ENCODE assay signal across 13 cellular contexts in the genomic region with DNA sequence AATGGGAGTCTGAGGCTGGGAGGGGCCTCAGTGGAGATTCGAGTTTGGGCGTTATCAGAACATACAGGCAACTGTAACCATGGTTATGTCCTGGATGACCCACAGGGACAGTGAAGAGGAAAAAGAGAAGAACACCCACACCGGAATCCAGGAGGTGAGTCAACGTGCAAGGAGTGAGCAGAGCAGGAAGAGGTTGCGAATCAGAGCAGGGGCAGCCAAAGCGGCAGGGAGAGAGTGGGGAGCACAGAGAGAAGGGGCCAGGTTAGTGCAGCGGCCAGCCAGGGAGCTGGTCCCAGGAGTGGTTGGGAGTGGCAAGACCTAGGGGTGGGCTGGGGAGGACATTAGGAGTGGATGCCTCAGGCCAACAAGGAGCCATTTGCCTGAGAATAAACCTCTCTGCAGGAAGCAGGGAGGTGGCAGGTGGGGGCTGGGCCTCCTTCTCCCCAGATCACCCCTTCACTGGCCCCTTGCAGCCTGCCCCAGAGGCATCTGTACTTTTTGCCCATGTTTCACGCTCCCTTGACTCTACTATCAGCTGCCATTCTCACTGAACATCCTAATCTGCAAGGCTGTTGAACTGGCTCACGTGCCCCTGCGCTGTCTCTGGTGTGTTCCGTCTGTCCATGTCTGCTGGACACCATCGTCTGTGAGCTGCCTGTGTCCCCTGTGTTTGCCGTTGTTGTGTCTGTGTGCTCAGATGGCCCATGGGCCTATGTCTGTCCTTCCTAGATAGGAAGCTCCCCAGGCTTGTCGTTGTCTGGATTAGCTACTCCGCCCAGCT. TPM values are rescaled to one million over a fixed set of nuclear protein-coding genes. Genes with fewer than 3 reads are reported as not detected.
A peak's percentile ranks its signal among the peaks of the same experiment; 100 is the strongest.
DNase-seq lines count a peak whose midpoint lies in the region; ATAC-seq, FAIRE-seq and TF ChIP-seq lines count a peak whose summit lies in the region.
"Had no signal": no experiment of that assay in that cellular context is flagged by ENCODE, and none has a peak within 500 bp of the region (broad histone marks: within the 10 kb centered on the region; RNA-seq: fewer than 3 reads in every experiment).

No MANE protein-coding gene starts in this region.

- no peak for TF ChIP-seq POLR2A in H54 (IDR thresholded peaks at IDR 0.05; ENCODE audit: low read depth, low read length)

- no peak overlapping the region for H3K4me3 ChIP-seq in epithelial cell of esophagus (ENCODE audit: low read length)
- H3K4me3 ChIP-seq: gastroesophageal sphincter, thoracic aorta had no signal

- FAIRE-seq in H54 (lab: Jason Lieb, UNC): no peak

- no peaks in the 10 kb centered on the region for H3K9me3 Mint-ChIP-seq in activated CD8-positive, alpha-beta T cell treated with anti-CD3 and anti-CD28 coated beads for 36 hours
- H3K9me3 Mint-ChIP-seq: activated naive CD4-positive, alpha-beta T cell treated with anti-CD3 and anti-CD28 coated beads, Interleukin-2, amount 50 U/mL, for 24 hours had no signal

- intact Hi-C loops in activated CD8-positive, alpha-beta T cell treated with anti-CD3 and anti-CD28 coated beads for 36 hours (cut with micrococcal nuclease): no loop called here

- TF ChIP-seq CTCF in epithelial cell of esophagus (IDR thresholded peaks at IDR 0.05; ENCODE audit: insufficient read depth, low read depth, low read length, missing control alignments): peak; percentile 7
- no peak for TF ChIP-seq CTCF in activated CD8-positive, alpha-beta T cell treated with anti-CD3 and anti-CD28 coated beads for 36 hours (IDR thresholded peaks at IDR 0.05)

- ATAC-seq in activated CD8-positive, alpha-beta T cell treated with anti-CD3 and anti-CD28 coated beads for 36 hours: no peak
- ATAC-seq in GM21381 (IDR thresholded peaks at IDR 0.05; ENCODE audit: unreplicated experiment): no peak
- ATAC-seq: gastroesophageal sphincter had no signal

- peaks cover 2% of the 10 kb centered on the region for H3K27me3 Mint-ChIP-seq in activated CD8-positive, alpha-beta T cell treated with anti-CD3 and anti-CD28 coated beads for 36 hours
- H3K27me3 Mint-ChIP-seq: activated naive CD4-positive, alpha-beta T cell treated with anti-CD3 and anti-CD28 coated beads, Interleukin-2, amount 50 U/mL, for 24 hours had no signal

- no peaks in the 10 kb centered on the region for H3K36me3 Mint-ChIP-seq in activated CD8-positive, alpha-beta T cell treated with anti-CD3 and anti-CD28 coated beads for 36 hours (ENCODE audit: low read depth)
- H3K36me3 Mint-ChIP-seq: activated naive CD4-positive, alpha-beta T cell treated with anti-CD3 and anti-CD28 coated beads, Interleukin-2, amount 50 U/mL, for 24 hours had no signal

- no peak overlapping the region for H3K27ac Mint-ChIP-seq in activated CD8-positive, alpha-beta T cell treated with anti-CD3 and anti-CD28 coated beads for 36 hours
- H3K27ac Mint-ChIP-seq: activated naive CD4-positive, alpha-beta T cell treated with anti-CD3 and anti-CD28 coated beads, Interleukin-2, amount 50 U/mL, for 24 hours had no signal

- H3K4me3 Mint-ChIP-seq in activated CD8-positive, alpha-beta T cell treated with anti-CD3 and anti-CD28 coated beads for 36 hours: no peak overlapping the region
- H3K4me3 Mint-ChIP-seq: activated naive CD4-positive, alpha-beta T cell treated with anti-CD3 and anti-CD28 coated beads, Interleukin-2, amount 50 U/mL, for 24 hours had no signal

- POLR2A ChIA-PET in activated CD8-positive, alpha-beta T cell treated with anti-CD3 and anti-CD28 coated beads for 36 hours (lab: Charles Lee): interaction anchor here (1.2 kb wide), 1 partner anchor 10 kb away, joined by 3 read pairs; no protein-coding TSS in a partner anchor

- H3K4me1 Mint-ChIP-seq in activated CD8-positive, alpha-beta T cell treated with anti-CD3 and anti-CD28 coated beads for 36 hours (ENCODE audit: low read depth): peaks cover 6% of the 10 kb centered on the region

- DNase-seq in H54 (ENCODE audit: insufficient read length, low spot score) (peak; percentile 85), RKO (ENCODE audit: low spot score) (peak; percentile 60), epithelial cell of esophagus (ENCODE audit: low read depth) (peak; percentile 79), renal cortical epithelial cell (ENCODE audit: low read depth) (peak; percentile 63), Kasumi-1 (lab: John Stamatoyannopoulos, UW) (no peak), NCI-H510A (lab: John Stamatoyannopoulos, UW) (no peak)
- DNase-seq in activated CD8-positive, alpha-beta T cell treated with anti-CD3 and anti-CD28 coated beads for 36 hours: no peak
- DNase-seq: NCI-H2171 treated with DMSO at 0.1 percent for 48 hours had no signal

- CTCF ChIA-PET in activated CD8-positive, alpha-beta T cell treated with anti-CD3 and anti-CD28 coated beads for 36 hours (lab: Charles Lee): interaction anchor here (0.7 kb wide), 1 partner anchor 163 kb away, joined by 3 read pairs; no protein-coding TSS in a partner anchor

RNA-seq across cellular contexts. Expression of a gene that starts 5.1 kb away (rescaled TPM):
- total RNA-seq in renal cortical epithelial cell: not detected in 2 replicates
- not detected for total RNA-seq in activated CD8-positive, alpha-beta T cell treated with anti-CD3 and anti-CD28 coated beads for 36 hours
- total RNA-seq: T-helper 2 cell treated with Interferon-gamma antibody and Interleukin-4, amounts not matched to agents 100 ng/mL and 5 ng/mL, for 36 hours had no signal

RNA-seq across cellular contexts. Expression of a gene that starts 10.6 kb away (rescaled TPM):
- not detected in 2 replicates for total RNA-seq in renal cortical epithelial cell
- total RNA-seq in activated CD8-positive, alpha-beta T cell treated with anti-CD3 and anti-CD28 coated beads for 36 hours: not detected
- total RNA-seq: gastroesophageal sphincter; T-helper 2 cell treated with Interferon-gamma antibody and Interleukin-4, amounts not matched to agents 100 ng/mL and 5 ng/mL, for 36 hours; thoracic aorta had no signal

RNA-seq across cellular contexts. Expression of a gene that starts 18.4 kb away (rescaled TPM):
- total RNA-seq in renal cortical epithelial cell: 0.99 and 2.8 TPM in 2 replicates
- total RNA-seq in activated CD8-positive, alpha-beta T cell treated with anti-CD3 and anti-CD28 coated beads for 36 hours: not detected
- total RNA-seq: T-helper 2 cell treated with Interferon-gamma antibody and Interleukin-4, amounts not matched to agents 100 ng/mL and 5 ng/mL, for 36 hours had no signal

RNA-seq across cellular contexts. Expression of a gene that starts 19.4 kb away (rescaled TPM):
- total RNA-seq in renal cortical epithelial cell: not detected in 2 replicates
- total RNA-seq in activated CD8-positive, alpha-beta T cell treated with anti-CD3 and anti-CD28 coated beads for 36 hours: not detected
- total RNA-seq: gastroesophageal sphincter; T-helper 2 cell treated with Interferon-gamma antibody and Interleukin-4, amounts not matched to agents 100 ng/mL and 5 ng/mL, for 36 hours; thoracic aorta had no signal

RNA-seq across cellular contexts. Expression of a gene that starts 27.8 kb away (rescaled TPM):
- 844 and 5,183 TPM in 2 replicates for total RNA-seq in renal cortical epithelial cell
- total RNA-seq in activated CD8-positive, alpha-beta T cell treated with anti-CD3 and anti-CD28 coated beads for 36 hours: not detected
- total RNA-seq: T-helper 2 cell treated with Interferon-gamma antibody and Interleukin-4, amounts not matched to agents 100 ng/mL and 5 ng/mL, for 36 hours had no signal

Comparison
In these comparisons a context has a peak if more than half of its experiments do, and no peak if none do; other contexts are left out.
1. DNase-seq: peak in H54 (single experiment), RKO (single experiment), epithelial cell of esophagus (single experiment) and renal cortical epithelial cell (single experiment); none in activated CD8-positive, alpha-beta T cell treated with anti-CD3 and anti-CD28 coated beads for 36 hours (single experiment), Kasumi-1 (0 of 2) and NCI-H510A (single experiment).